ENCODE assay signal across 31 cellular contexts in genomic region chr3:69660631-69661030, GRCh38.
"Had no signal": no experiment of that assay in that cellular context is flagged by ENCODE, and none has a peak within 500 bp of the region (broad histone marks: within the 10 kb centered on the region; RNA-seq: fewer than 3 reads in every experiment).

No MANE protein-coding gene starts in this region.

- H3K27me3 Mint-ChIP-seq: activated naive CD8-positive, alpha-beta T cell; activated T-helper 17 cell treated with anti-CD3 and anti-CD28 coated beads, Interleukin-2, amount 50 U/mL, for 72 hours; central memory CD8-positive, alpha-beta T cell had no signal

- H3K9me3 Mint-ChIP-seq: activated B cell treated with CpG ODN at 0.5 μM for 24 hours; activated T-cell treated with anti-CD3 and anti-CD28 coated beads, Interleukin-2, amount 50 U/mL, for 4 hours; activated T-helper 17 cell treated with anti-CD3 and anti-CD28 coated beads, Interleukin-2, amount 50 U/mL, for 72 hours; central memory CD8-positive, alpha-beta T cell; dendritic cell treated with granulocyte-macrophage colony-stimulating factor and Interleukin-4, amounts not matched to agents 40 ng/mL and 50 ng/mL, for 4 days; T-helper 2 cell treated with Interferon-gamma antibody and Interleukin-4, amounts not matched to agents 5 μg/mL and 100 μg/mL, for 36 hours had no signal

- H3K4me3 Mint-ChIP-seq: activated B cell treated with CpG ODN at 0.5 μM for 24 hours; activated CD8-positive, alpha-beta T cell treated with anti-CD3 and anti-CD28 coated beads for 36 hours; activated naive CD8-positive, alpha-beta T cell; activated T-cell treated with anti-CD3 and anti-CD28 coated beads, Interleukin-2, amount 50 U/mL, for 4 hours; activated T-helper 17 cell treated with anti-CD3 and anti-CD28 coated beads, Interleukin-2, amount 50 U/mL, for 72 hours; central memory CD8-positive, alpha-beta T cell; dendritic cell treated with granulocyte-macrophage colony-stimulating factor and Interleukin-4, amounts not matched to agents 40 ng/mL and 50 ng/mL, for 4 days; endodermal cell; T-helper 17 cell; T-helper 2 cell treated with Interferon-gamma antibody and Interleukin-4, amounts not matched to agents 5 μg/mL and 100 μg/mL, for 36 hours had no signal

- H3K27ac ChIP-seq: brain microvascular endothelial cell, coronary artery, dorsolateral prefrontal cortex, WERI-Rb-1 had no signal

- DNase-seq: activated B cell treated with CpG ODN at 0.5 μM for 24 hours; activated CD4-positive, alpha-beta T cell treated with anti-CD3 and anti-CD28 coated beads for 48 hours; activated CD4-positive, alpha-beta T cell treated with anti-CD3 and anti-CD28 coated beads, Interleukin-2, amount 50 U/mL, for 1 hour; activated CD4-positive, alpha-beta T cell treated with anti-CD3 and anti-CD28 coated beads, Interleukin-2, amount 50 U/mL, for 48 hours; activated CD8-positive, alpha-beta memory T cell treated with anti-CD3 and anti-CD28 coated beads for 24 hours; activated CD8-positive, alpha-beta T cell treated with anti-CD3 and anti-CD28 coated beads for 36 hours; activated effector memory CD4-positive, alpha-beta T cell treated with Interleukin-2 at 50 U/mL for 16 hours; activated naive CD4-positive, alpha-beta T cell treated with anti-CD3 and anti-CD28 coated beads, Interleukin-2, amount 50 U/mL, for 16 hours; activated naive CD4-positive, alpha-beta T cell treated with Interleukin-2 at 50 U/mL for 16 hours; activated T-cell treated with anti-CD3 and anti-CD28 coated beads, Interleukin-2, amount 50 U/mL, for 4 hours; amniotic stem cell; anterior cingulate cortex; brain microvascular endothelial cell; dorsolateral prefrontal cortex; effector memory CD4-positive, alpha-beta T cell; endodermal cell; foreskin fibroblast; T-helper 1 cell; T-helper 17 cell; T1000; WERI-Rb-1 had no signal

- H3K4me1 Mint-ChIP-seq: activated B cell treated with CpG ODN at 0.5 μM for 24 hours; activated T-helper 17 cell treated with anti-CD3 and anti-CD28 coated beads, Interleukin-2, amount 50 U/mL, for 72 hours; central memory CD8-positive, alpha-beta T cell; T-helper 17 cell had no signal

- H3K36me3 ChIP-seq: brain microvascular endothelial cell, WERI-Rb-1 had no signal

- FAIRE-seq: astrocyte, frontal cortex had no signal

- ATAC-seq: activated CD4-positive, CD25-positive, alpha-beta regulatory T cell treated with anti-CD3 and anti-CD28 coated beads, Interleukin-2, amount 50 U/mL, for 24 hours; activated CD8-positive, alpha-beta T cell treated with anti-CD3 and anti-CD28 coated beads for 36 hours; activated T-cell treated with anti-CD3 and anti-CD28 coated beads, Interleukin-2, amount 50 U/mL, for 4 hours; activated T-helper 17 cell treated with anti-CD3 and anti-CD28 coated beads, Interleukin-2, amount 50 U/mL, for 72 hours; esophagus mucosa; T-helper 17 cell had no signal

- H3K4me3 ChIP-seq: coronary artery, dorsolateral prefrontal cortex had no signal

- H3K27me3 ChIP-seq: brain microvascular endothelial cell had no signal

- H3K27ac Mint-ChIP-seq: activated B cell treated with CpG ODN at 0.5 μM for 24 hours; activated CD8-positive, alpha-beta T cell treated with anti-CD3 and anti-CD28 coated beads for 36 hours; activated naive CD8-positive, alpha-beta T cell; activated T-helper 17 cell treated with anti-CD3 and anti-CD28 coated beads, Interleukin-2, amount 50 U/mL, for 72 hours; dendritic cell treated with granulocyte-macrophage colony-stimulating factor and Interleukin-4, amounts not matched to agents 40 ng/mL and 50 ng/mL, for 4 days; endodermal cell; T-helper 17 cell; T-helper 2 cell treated with Interferon-gamma antibody and Interleukin-4, amounts not matched to agents 5 μg/mL and 100 μg/mL, for 36 hours had no signal
